Comparison of ENCODE assay signal across 8 cellular contexts in genomic region chr5:153974131-153974812, GRCh38.
DNase-seq lines count a peak whose midpoint lies in the region; ATAC-seq and TF ChIP-seq lines count a peak whose summit lies in the region.

No MANE protein-coding gene starts in this region.

- H3K27ac Mint-ChIP-seq in natural killer cell (no peak overlapping the region), glutamatergic neuron (ENCODE audit: unreplicated experiment) (no peak overlapping the region)
- H3K27ac Mint-ChIP-seq in natural killer cell treated with Interleukin-12 subunit alpha and Interleukin-12 subunit beta and Interleukin-15 and Interleukin-18, amount 100 ng/mL, for 72 hours = no peak overlapping the region
- no peak overlapping the region for H3K27ac Mint-ChIP-seq in activated T-helper 17 cell treated with anti-CD3 and anti-CD28 coated beads, Interleukin-2, amount 50 U/mL, for 72 hours

- TF ChIP-seq CTCF in natural killer cell (IDR thresholded peaks at IDR 0.05) (peak; percentile 57), glutamatergic neuron (IDR thresholded peaks at IDR 0.05; ENCODE audit: partially characterized antibody, unreplicated experiment) (peak; percentile 79), retinal pigment epithelial cell (conservative IDR thresholded peaks at IDR 0.05; ENCODE audit: low read depth, low read length) (peak; percentile 78)

- H3K36me3 ChIP-seq in H7 (replicated peaks; ENCODE audit: control insufficient read depth, insufficient read depth, low read length) = no peaks in the 10 kb centered on the region

- no peaks in the 10 kb centered on the region for H3K27me3 ChIP-seq in H7 (ENCODE audit: control insufficient read depth, insufficient read depth, low read length)

- no peaks in the 10 kb centered on the region for H3K36me3 Mint-ChIP-seq in natural killer cell
- H3K36me3 Mint-ChIP-seq in natural killer cell treated with Interleukin-12 subunit alpha and Interleukin-12 subunit beta and Interleukin-15 and Interleukin-18, amount 100 ng/mL, for 72 hours = no peaks in the 10 kb centered on the region
- no peaks in the 10 kb centered on the region for H3K36me3 Mint-ChIP-seq in activated T-helper 17 cell treated with anti-CD3 and anti-CD28 coated beads, Interleukin-2, amount 50 U/mL, for 72 hours (ENCODE audit: low read depth)
- no peaks in the 10 kb centered on the region for H3K36me3 Mint-ChIP-seq in glutamatergic neuron (ENCODE audit: unreplicated experiment)

- H3K4me3 ChIP-seq in H7 (ENCODE audit: insufficient read depth, low read depth, low read length) = no peak overlapping the region
- no peak overlapping the region for H3K4me3 ChIP-seq in retinal pigment epithelial cell (ENCODE audit: low read length)

- intact Hi-C loops in natural killer cell (cut with micrococcal nuclease) = loop anchor here (1.0 kb wide), 1 partner anchor 431 kb away; no protein-coding TSS in a partner anchor

- H3K4me1 Mint-ChIP-seq in natural killer cell (no peaks in the 10 kb centered on the region), glutamatergic neuron (ENCODE audit: low read depth, unreplicated experiment) (no peaks in the 10 kb centered on the region)
- H3K4me1 Mint-ChIP-seq in natural killer cell treated with Interleukin-12 subunit alpha and Interleukin-12 subunit beta and Interleukin-15 and Interleukin-18, amount 100 ng/mL, for 72 hours (ENCODE audit: low read depth in 2 of 2) = peaks cover 0 to 3% of the 10 kb centered on the region in 2 donors
- H3K4me1 Mint-ChIP-seq in activated T-helper 17 cell treated with anti-CD3 and anti-CD28 coated beads, Interleukin-2, amount 50 U/mL, for 72 hours = no peaks in the 10 kb centered on the region

- H3K27me3 Mint-ChIP-seq in natural killer cell (ENCODE audit: low read depth in 2 of 2) (peaks cover 0 to 16% of the 10 kb centered on the region in 2 donors), glutamatergic neuron (ENCODE audit: unreplicated experiment) (peaks cover 5% of the 10 kb centered on the region)
- peaks cover 6 to 11% of the 10 kb centered on the region in 2 donors for H3K27me3 Mint-ChIP-seq in natural killer cell treated with Interleukin-12 subunit alpha and Interleukin-12 subunit beta and Interleukin-15 and Interleukin-18, amount 100 ng/mL, for 72 hours
- H3K27me3 Mint-ChIP-seq in activated T-helper 17 cell treated with anti-CD3 and anti-CD28 coated beads, Interleukin-2, amount 50 U/mL, for 72 hours = peaks cover 6% of the 10 kb centered on the region

- H3K9me3 Mint-ChIP-seq in natural killer cell (no peaks in the 10 kb centered on the region), glutamatergic neuron (ENCODE audit: unreplicated experiment) (peaks cover 2% of the 10 kb centered on the region)
- H3K9me3 Mint-ChIP-seq in natural killer cell treated with Interleukin-12 subunit alpha and Interleukin-12 subunit beta and Interleukin-15 and Interleukin-18, amount 100 ng/mL, for 72 hours = no peaks in the 10 kb centered on the region
- H3K9me3 Mint-ChIP-seq in activated T-helper 17 cell treated with anti-CD3 and anti-CD28 coated beads, Interleukin-2, amount 50 U/mL, for 72 hours = no peaks in the 10 kb centered on the region

- peak; percentile 47 to 67 (median 64) for ATAC-seq in natural killer cell
- ATAC-seq in natural killer cell treated with Interleukin-12 subunit alpha and Interleukin-12 subunit beta and Interleukin-15 and Interleukin-18, amount 100 ng/mL, for 72 hours = no peak
- ATAC-seq in activated T-helper 17 cell treated with anti-CD3 and anti-CD28 coated beads, Interleukin-2, amount 50 U/mL, for 72 hours (replicated peaks) = peak; percentile 39
- ATAC-seq in HG03135 (IDR thresholded peaks at IDR 0.05; ENCODE audit: unreplicated experiment) = no peak

- DNase-seq in natural killer cell (no peak), H7 (peak; percentile 58), NCI-H1417 treated with DMSO at 0.1 percent for 48 hours (lab: John Stamatoyannopoulos, UW) (peak; percentile 4), glutamatergic neuron (no peak), retinal pigment epithelial cell (ENCODE audit: low read depth) (no peak)
- DNase-seq in natural killer cell treated with Interleukin-12 subunit alpha and Interleukin-12 subunit beta and Interleukin-15 and Interleukin-18, amount 100 ng/mL, for 72 hours (ENCODE audit: low spot score) = no peak

- H3K4me3 Mint-ChIP-seq in natural killer cell (no peak overlapping the region), glutamatergic neuron (ENCODE audit: unreplicated experiment) (no peak overlapping the region)
- no peak overlapping the region for H3K4me3 Mint-ChIP-seq in natural killer cell treated with Interleukin-12 subunit alpha and Interleukin-12 subunit beta and Interleukin-15 and Interleukin-18, amount 100 ng/mL, for 72 hours
- H3K4me3 Mint-ChIP-seq in activated T-helper 17 cell treated with anti-CD3 and anti-CD28 coated beads, Interleukin-2, amount 50 U/mL, for 72 hours = no peak overlapping the region

Comparison
In these comparisons a context has a peak if more than half of its experiments do, and no peak if none do; other contexts are left out.
1. ATAC-seq: peak in natural killer cell (3 of 3) and activated T-helper 17 cell treated with anti-CD3 and anti-CD28 coated beads, Interleukin-2, amount 50 U/mL, for 72 hours (single experiment); none in natural killer cell treated with Interleukin-12 subunit alpha and Interleukin-12 subunit beta and Interleukin-15 and Interleukin-18, amount 100 ng/mL, for 72 hours (0 of 2) and HG03135 (single experiment).
2. DNase-seq: peak in H7 (single experiment) and NCI-H1417 treated with DMSO at 0.1 percent for 48 hours (single experiment); none in natural killer cell (single experiment), natural killer cell treated with Interleukin-12 subunit alpha and Interleukin-12 subunit beta and Interleukin-15 and Interleukin-18, amount 100 ng/mL, for 72 hours (single experiment), glutamatergic neuron (single experiment) and retinal pigment epithelial cell (single experiment).
3. Peak in every context shown above with its lines, with median percentiles within 50 percentile points of each other: CTCF ChIP-seq.